In genomic region chr1:160846281-160846680, GRCh38 we compare ENCODE assay signal across 28 cellular contexts. TPM values are rescaled to one million over a fixed set of nuclear protein-coding genes. Genes with fewer than 3 reads are reported as not detected.
A peak's percentile ranks its signal among the peaks of the same experiment; 100 is the strongest.
DNase-seq lines count a peak whose midpoint lies in the region; ATAC-seq and TF ChIP-seq lines count a peak whose summit lies in the region.
"Had no signal": no experiment of that assay in that cellular context is flagged by ENCODE, and none has a peak within 500 bp of the region (broad histone marks: within the 10 kb centered on the region; RNA-seq: fewer than 3 reads in every experiment).

No MANE protein-coding gene starts in this region.

- no peak overlapping the region for H3K4me3 Mint-ChIP-seq in natural killer cell treated with Interleukin-12 subunit alpha and Interleukin-12 subunit beta and Interleukin-15 and Interleukin-18, amount 100 ng/mL, for 72 hours
- H3K4me3 Mint-ChIP-seq in natural killer cell (no peak overlapping the region), immature natural killer cell (peak overlapping the region in 4 of 5 donors; percentile 17 to 71 (median 40))
- H3K4me3 Mint-ChIP-seq: CD14-positive monocyte; CD4-positive, alpha-beta memory T cell had no signal

- H3K36me3 Mint-ChIP-seq in natural killer cell treated with Interleukin-12 subunit alpha and Interleukin-12 subunit beta and Interleukin-15 and Interleukin-18, amount 100 ng/mL, for 72 hours: peaks cover 31% of the 10 kb centered on the region
- H3K36me3 Mint-ChIP-seq in natural killer cell (peaks cover 11% of the 10 kb centered on the region), immature natural killer cell (peaks cover 32 to 52% (median 45%) of the 10 kb centered on the region in 3 donors)
- H3K36me3 Mint-ChIP-seq: CD4-positive, alpha-beta memory T cell had no signal

- H3K9me3 Mint-ChIP-seq in natural killer cell treated with Interleukin-12 subunit alpha and Interleukin-12 subunit beta and Interleukin-15 and Interleukin-18, amount 100 ng/mL, for 72 hours: peaks cover 11% of the 10 kb centered on the region
- H3K9me3 Mint-ChIP-seq in natural killer cell: peaks cover 0 to 3% of the 10 kb centered on the region in 2 donors
- H3K9me3 Mint-ChIP-seq in immature natural killer cell: peaks cover 0 to 3% (median 0%) of the 10 kb centered on the region in 6 donors

- H3K27me3 Mint-ChIP-seq in natural killer cell treated with Interleukin-12 subunit alpha and Interleukin-12 subunit beta and Interleukin-15 and Interleukin-18, amount 100 ng/mL, for 72 hours: no peaks in the 10 kb centered on the region
- H3K27me3 Mint-ChIP-seq in natural killer cell (ENCODE audit: low read depth in 2 of 2) (no peaks in the 10 kb centered on the region), immature natural killer cell (ENCODE audit: low read depth in 3 of 3) (peaks cover 0 to 2% (median 0%) of the 10 kb centered on the region in 3 donors)
- H3K27me3 Mint-ChIP-seq: CD8-positive, alpha-beta memory T cell had no signal

- peaks cover 80 to 85% of the 10 kb centered on the region in 2 donors for H3K4me1 Mint-ChIP-seq in natural killer cell treated with Interleukin-12 subunit alpha and Interleukin-12 subunit beta and Interleukin-15 and Interleukin-18, amount 100 ng/mL, for 72 hours (ENCODE audit: low read depth in 2 of 2)
- H3K4me1 Mint-ChIP-seq in natural killer cell (peaks cover 92 to 93% of the 10 kb centered on the region in 2 donors), immature natural killer cell (peaks cover 0 to 95% of the 10 kb centered on the region in 2 donors)
- H3K4me1 Mint-ChIP-seq: CD4-positive, CD25-positive, alpha-beta regulatory T cell had no signal

- no peak for ATAC-seq in natural killer cell treated with Interleukin-12 subunit alpha and Interleukin-12 subunit beta and Interleukin-15 and Interleukin-18, amount 100 ng/mL, for 72 hours
- ATAC-seq in natural killer cell (no peak), left lobe of liver (no peak)
- ATAC-seq: GM12878 had no signal

- TF ChIP-seq CTCF in natural killer cell (IDR thresholded peaks at IDR 0.05): no peak

- H3K27ac Mint-ChIP-seq in natural killer cell treated with Interleukin-12 subunit alpha and Interleukin-12 subunit beta and Interleukin-15 and Interleukin-18, amount 100 ng/mL, for 72 hours: peak overlapping the region; percentile 67 to 96
- H3K27ac Mint-ChIP-seq in natural killer cell: no peak overlapping the region
- peak overlapping the region in 5 of 6 donors; percentile 81 to 92 (median 88) for H3K27ac Mint-ChIP-seq in immature natural killer cell
- H3K27ac Mint-ChIP-seq: CD4-positive, CD25-positive, alpha-beta regulatory T cell had no signal

- intact Hi-C loops in natural killer cell (cut with micrococcal nuclease): no loop called here

- DNase-seq in natural killer cell treated with Interleukin-12 subunit alpha and Interleukin-12 subunit beta and Interleukin-15 and Interleukin-18, amount 100 ng/mL, for 72 hours (ENCODE audit: low spot score): no peak
- DNase-seq in natural killer cell (no peak), immature natural killer cell (no peak), left lobe of liver (ENCODE audit: low spot score) (peak; percentile 23), NCI-H2029 (lab: John Stamatoyannopoulos, UW) (no peak), NCI-H1092 treated with DMSO at 0.1 percent for 48 hours (lab: John Stamatoyannopoulos, UW) (no peak), NCI-H526 (lab: John Stamatoyannopoulos, UW) (no peak)
- DNase-seq: 8988T; ACHN; BE2C; C1 segment of cervical spinal cord; CD4-positive, alpha-beta memory T cell; CD4-positive, CD25-positive, alpha-beta regulatory T cell; CD8-positive, alpha-beta memory T cell; COR-L47; DMS 273 treated with DMSO at 0.1 percent for 48 hours; DMS153; DMS53; DMS79; DND-41; EL; GDM1 had no signal

RNA-seq across cellular contexts. Expression of gene CD244, which starts 16.4 kb away (rescaled TPM):
- total RNA-seq in natural killer cell treated with Interleukin-12 subunit alpha and Interleukin-12 subunit beta and Interleukin-15 and Interleukin-18, amount 100 ng/mL, for 72 hours: 10 to 100 TPM; 36.6 to 64.4 TPM
- 100 to 1,000 TPM; 131 to 193 (median 150) TPM for total RNA-seq in natural killer cell
- polyA plus RNA-seq in immature natural killer cell: 100 to 1,000 TPM; 301 to 501 (median 410) TPM
- 0.91 TPM for total RNA-seq in left lobe of liver
- total RNA-seq: A673; CD4-positive, alpha-beta memory T cell; Daoy; G401 had no signal
- polyA plus RNA-seq: AG04450 had no signal

RNA-seq across cellular contexts. Expression of gene ITLN1, which starts 38.7 kb away (rescaled TPM):
- total RNA-seq in natural killer cell treated with Interleukin-12 subunit alpha and Interleukin-12 subunit beta and Interleukin-15 and Interleukin-18, amount 100 ng/mL, for 72 hours: not detected
- total RNA-seq in natural killer cell (not detected), left lobe of liver (2.4 TPM)
- polyA plus RNA-seq in immature natural killer cell: under 1 TPM in 1 of 3 donors, not detected in 2; 0.77 TPM
- total RNA-seq: A673; CD4-positive, alpha-beta memory T cell; CD4-positive, CD25-positive, alpha-beta regulatory T cell; CD8-positive, alpha-beta memory T cell; G401; GM12878 had no signal
- polyA plus RNA-seq: AG04450; CD4-positive, alpha-beta memory T cell; CD4-positive, CD25-positive, alpha-beta regulatory T cell; CD8-positive, alpha-beta memory T cell; GM12878 had no signal

RNA-seq across cellular contexts. Expression of gene LY9, which starts 50.3 kb away (rescaled TPM):
- total RNA-seq in natural killer cell treated with Interleukin-12 subunit alpha and Interleukin-12 subunit beta and Interleukin-15 and Interleukin-18, amount 100 ng/mL, for 72 hours: 1 to 10 TPM in 1 of 2 donors, under 1 TPM in 1; 0.92 to 1.2 TPM
- 10 to 100 TPM; 30.3 to 47.1 (median 34.4) TPM for total RNA-seq in natural killer cell
- 10 to 100 TPM; 46.1 to 68.2 (median 57.2) TPM for polyA plus RNA-seq in immature natural killer cell
- 0.18 TPM for total RNA-seq in left lobe of liver
- total RNA-seq: A673, G401 had no signal
- polyA plus RNA-seq: AG04450 had no signal

Comparison
In these comparisons a context has a peak if more than half of its experiments do, and no peak if none do; other contexts are left out.
1. H3K27ac Mint-ChIP-seq: peak in natural killer cell treated with Interleukin-12 subunit alpha and Interleukin-12 subunit beta and Interleukin-15 and Interleukin-18, amount 100 ng/mL, for 72 hours (2 of 2) and immature natural killer cell (5 of 6); none in natural killer cell (0 of 2).
2. RNA of gene LY9, which starts 50.3 kb away (total RNA-seq): 30.3 to 47.1 TPM in natural killer cell; 0.92 to 1.2 TPM in natural killer cell treated with Interleukin-12 subunit alpha and Interleukin-12 subunit beta and Interleukin-15 and Interleukin-18, amount 100 ng/mL, for 72 hours and 0.18 TPM in left lobe of liver (single experiment); every median in the first group is over 10 times any median in the second.
3. H3K4me3 Mint-ChIP-seq: peak in immature natural killer cell (4 of 5); none in natural killer cell treated with Interleukin-12 subunit alpha and Interleukin-12 subunit beta and Interleukin-15 and Interleukin-18, amount 100 ng/mL, for 72 hours (single experiment) and natural killer cell (single experiment).
4. RNA of gene CD244, which starts 16.4 kb away (total RNA-seq): 131 to 193 TPM in natural killer cell and 36.6 to 64.4 TPM in natural killer cell treated with Interleukin-12 subunit alpha and Interleukin-12 subunit beta and Interleukin-15 and Interleukin-18, amount 100 ng/mL, for 72 hours; 0.91 TPM in left lobe of liver (single experiment); every median in the first group is over 10 times any median in the second.